Comparison of ENCODE assay signal across 24 cellular contexts in the genomic region with DNA sequence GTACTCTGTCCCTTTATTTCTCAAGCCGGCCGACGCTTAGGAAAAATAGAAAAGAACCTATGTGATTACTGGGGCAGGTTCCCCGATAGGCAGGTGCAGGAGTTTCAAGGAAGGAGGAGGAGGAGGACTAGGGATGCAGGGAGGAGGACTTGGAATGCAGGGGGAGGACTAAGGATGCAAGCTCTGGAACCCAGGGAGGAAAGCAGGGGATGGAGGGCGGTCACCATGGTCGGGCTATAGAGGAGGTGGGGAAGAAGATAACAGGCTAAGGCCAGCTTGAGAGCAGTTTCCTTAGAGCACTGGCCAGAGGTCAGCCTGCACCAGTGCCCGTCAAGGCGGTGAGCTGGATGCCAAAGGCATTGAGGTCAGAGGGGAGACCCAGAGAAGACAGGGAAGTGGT. TPM values are rescaled to one million over a fixed set of nuclear protein-coding genes. Genes with fewer than 3 reads are reported as not detected.
"Had no signal": no experiment of that assay in that cellular context is flagged by ENCODE, and none has a peak within 500 bp of the region (broad histone marks: within the 10 kb centered on the region; RNA-seq: fewer than 3 reads in every experiment).

No MANE protein-coding gene starts in this region.

- H3K27ac ChIP-seq: left ventricle myocardium inferior, parathyroid adenoma, skin epidermis, suprapubic skin, tibial nerve, uterus, VCaP had no signal

- H2AFZ ChIP-seq: parathyroid adenoma had no signal

- H3K36me3 Mint-ChIP-seq: activated naive CD8-positive, alpha-beta T cell treated with anti-CD3 and anti-CD28 coated beads for 36 hours; immature natural killer cell; natural killer cell treated with Interleukin-12 subunit alpha and Interleukin-12 subunit beta and Interleukin-15 and Interleukin-18, amount 100 ng/mL, for 72 hours had no signal

- H3K27ac Mint-ChIP-seq: activated naive CD8-positive, alpha-beta T cell treated with anti-CD3 and anti-CD28 coated beads for 36 hours; natural killer cell treated with Interleukin-12 subunit alpha and Interleukin-12 subunit beta and Interleukin-15 and Interleukin-18, amount 100 ng/mL, for 72 hours had no signal

- H3K4me3 Mint-ChIP-seq: activated naive CD8-positive, alpha-beta T cell treated with anti-CD3 and anti-CD28 coated beads for 36 hours; activated T-cell treated with anti-CD3 and anti-CD28 coated beads, Interleukin-2, amount 50 U/mL, for 4 hours; immature natural killer cell; natural killer cell treated with Interleukin-12 subunit alpha and Interleukin-12 subunit beta and Interleukin-15 and Interleukin-18, amount 100 ng/mL, for 72 hours had no signal

- H3K9me3 Mint-ChIP-seq: activated naive CD8-positive, alpha-beta T cell treated with anti-CD3 and anti-CD28 coated beads for 36 hours; activated T-cell treated with anti-CD3 and anti-CD28 coated beads, Interleukin-2, amount 50 U/mL, for 4 hours; immature natural killer cell; natural killer cell treated with Interleukin-12 subunit alpha and Interleukin-12 subunit beta and Interleukin-15 and Interleukin-18, amount 100 ng/mL, for 72 hours had no signal

- H3K4me3 ChIP-seq: left ventricle myocardium inferior, skin epidermis, stomach, suprapubic skin, tibial nerve, uterus had no signal

- ATAC-seq: activated T-cell treated with anti-CD3 and anti-CD28 coated beads, Interleukin-2, amount 50 U/mL, for 4 hours; esophagus mucosa; natural killer cell treated with Interleukin-12 subunit alpha and Interleukin-12 subunit beta and Interleukin-15 and Interleukin-18, amount 100 ng/mL, for 72 hours; right cardiac atrium had no signal

- H3K79me2 ChIP-seq: parathyroid adenoma had no signal

- H3K36me3 ChIP-seq: left ventricle myocardium inferior, suprapubic skin, tibial nerve, uterus had no signal

- DNase-seq: activated CD4-positive, CD25-positive, alpha-beta regulatory T cell treated with anti-CD3 and anti-CD28 coated beads, Interleukin-2, amount 50 U/mL, for 72 hours; activated CD8-positive, alpha-beta memory T cell treated with anti-CD3 and anti-CD28 coated beads for 24 hours; activated CD8-positive, alpha-beta memory T cell treated with anti-CD3 and anti-CD28 coated beads, Interleukin-2, amount 50 U/mL, for 4 hours; activated naive CD4-positive, alpha-beta T cell treated with Interleukin-2 at 50 U/mL for 16 hours; activated naive CD8-positive, alpha-beta T cell treated with anti-CD3 and anti-CD28 coated beads for 36 hours; activated T-cell treated with anti-CD3 and anti-CD28 coated beads, Interleukin-2, amount 50 U/mL, for 4 hours; central memory CD4-positive, alpha-beta T cell; effector memory CD4-positive, alpha-beta T cell; head of caudate nucleus; hypothalamus; immature natural killer cell; left ventricle myocardium inferior; stimulated activated CD4-positive, alpha-beta T cell treated with anti-CD3 and anti-CD28 coated beads, Interleukin-1b, Interleukin-23, amount 100 ng/mL, for 48 hours; stomach; uterus had no signal

- H3K27me3 Mint-ChIP-seq: activated naive CD8-positive, alpha-beta T cell treated with anti-CD3 and anti-CD28 coated beads for 36 hours; natural killer cell treated with Interleukin-12 subunit alpha and Interleukin-12 subunit beta and Interleukin-15 and Interleukin-18, amount 100 ng/mL, for 72 hours had no signal

- H3K4me1 ChIP-seq: parathyroid adenoma, tibial nerve, uterus had no signal

- H3K9ac ChIP-seq: parathyroid adenoma had no signal

- H3K27me3 ChIP-seq: stomach, suprapubic skin, tibial nerve, uterus had no signal

- H3K9me3 ChIP-seq: left ventricle myocardium inferior, stomach, suprapubic skin, tibial nerve, uterus had no signal

- H3K4me1 Mint-ChIP-seq: activated naive CD8-positive, alpha-beta T cell treated with anti-CD3 and anti-CD28 coated beads for 36 hours had no signal

RNA-seq across cellular contexts. Expression of a gene that starts 18.7 kb away (rescaled TPM):
- total RNA-seq: T-helper 2 cell treated with Interferon-gamma antibody and Interleukin-4, amounts not matched to agents 100 ng/mL and 5 ng/mL, for 36 hours had no signal
